1 cellular context compared by ENCODE assay signal in the genomic region with DNA sequence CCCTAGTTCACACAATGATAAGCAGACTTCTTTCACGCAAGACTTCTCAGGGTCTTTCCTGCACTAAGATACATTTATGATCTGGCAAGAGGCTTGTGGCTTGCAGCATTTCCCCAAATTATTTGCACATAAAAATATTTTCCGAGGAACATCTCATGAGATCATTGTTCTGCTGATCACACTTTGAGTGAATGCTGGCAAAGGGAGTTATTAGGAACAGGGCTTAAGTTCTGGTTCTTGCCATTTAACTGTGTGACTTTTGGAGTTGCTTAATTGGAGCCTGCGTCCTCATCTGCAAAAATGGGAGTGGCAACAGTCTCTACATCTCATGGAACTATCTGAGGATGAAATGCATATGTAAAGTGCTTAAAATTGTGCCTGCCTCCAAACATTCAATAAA.
TF ChIP-seq lines count a peak whose summit lies in the region.

No MANE protein-coding gene starts in this region.

TF ChIP-seq in K562, 482 proteins besides CTCF, POLR2A, EP300 and RAD21:
- TF ChIP-seq ZNF232 (CRISPR knock-in tag; IDR thresholded peaks at IDR 0.05) (no peak), ZNF3 (CRISPR knock-in tag; IDR thresholded peaks at IDR 0.05) (no peak), CBX8 (IDR thresholded peaks at IDR 0.05; ENCODE audit: borderline replicate concordance, extremely low read depth, low read depth, low read length, poor library complexity, severe bottlenecking) (no peak), ZNF124 (CRISPR knock-in tag; IDR thresholded peaks at IDR 0.05) (no peak), KHSRP (IDR thresholded peaks at IDR 0.05) (no peak), EP400 (IDR thresholded peaks at IDR 0.05) (no peak), HSF4 (CRISPR knock-in tag; IDR thresholded peaks at IDR 0.05; ENCODE audit: borderline replicate concordance) (0 out of 2 replicates have a peak, but pooled peaks have one; percentile 2), CEBPB (tag; IDR thresholded peaks at IDR 0.05) (peak; percentile 35; the same call in 1 of the 2 replicates), MAFF (IDR thresholded peaks at IDR 0.05; ENCODE audit: low read length) (no peak), HNRNPH1 (optimal IDR thresholded peaks at IDR 0.05; ENCODE audit: low read depth, low read length) (no peak), CEBPG (CRISPR knock-in tag; IDR thresholded peaks at IDR 0.05) (no peak), CEBPG (tag; conservative IDR thresholded peaks at IDR 0.05 in 1 of 2, IDR thresholded peaks at IDR 0.05 in 1 of 2) (0 out of 4 replicates have a peak, but pooled peaks of 1 of the 2 experiments have one; percentile 14)
- TF ChIP-seq, protein P1, sequence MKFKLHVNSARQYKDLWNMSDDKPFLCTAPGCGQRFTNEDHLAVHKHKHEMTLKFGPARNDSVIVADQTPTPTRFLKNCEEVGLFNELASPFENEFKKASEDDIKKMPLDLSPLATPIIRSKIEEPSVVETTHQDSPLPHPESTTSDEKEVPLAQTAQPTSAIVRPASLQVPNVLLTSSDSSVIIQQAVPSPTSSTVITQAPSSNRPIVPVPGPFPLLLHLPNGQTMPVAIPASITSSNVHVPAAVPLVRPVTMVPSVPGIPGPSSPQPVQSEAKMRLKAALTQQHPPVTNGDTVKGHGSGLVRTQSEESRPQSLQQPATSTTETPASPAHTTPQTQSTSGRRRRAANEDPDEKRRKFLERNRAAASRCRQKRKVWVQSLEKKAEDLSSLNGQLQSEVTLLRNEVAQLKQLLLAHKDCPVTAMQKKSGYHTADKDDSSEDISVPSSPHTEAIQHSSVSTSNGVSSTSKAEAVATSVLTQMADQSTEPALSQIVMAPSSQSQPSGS (CRISPR knock-in tag; IDR thresholded peaks at IDR 0.05) = no peak
TF ChIP-seq in K562: peak in this region for 3.
